Comparison of ENCODE assay signal across 8 cellular contexts in genomic region chr3:112302881-112303761, GRCh38. TPM values are rescaled to one million over a fixed set of nuclear protein-coding genes. Genes with fewer than 3 reads are reported as not detected.
DNase-seq lines count a peak whose midpoint lies in the region; ATAC-seq and TF ChIP-seq lines count a peak whose summit lies in the region.

No MANE protein-coding gene starts in this region.

- no peak overlapping the region for H3K4me3 ChIP-seq in Loucy (ENCODE audit: low read length, poor library complexity, severe bottlenecking)
- H3K4me3 ChIP-seq in esophagus (ENCODE audit: low read depth in 1 of 2, low read length in 2 of 2): peak overlapping the region; percentile 30 to 52

- TF ChIP-seq CTCF in Loucy (conservative IDR thresholded peaks at IDR 0.05; ENCODE audit: low read length): no peak
- no peak for TF ChIP-seq CTCF in omental fat pad (IDR thresholded peaks at IDR 0.05)

- H3K36me3 ChIP-seq in Loucy (ENCODE audit: insufficient read depth, low read length) (no peaks in the 10 kb centered on the region), esophagus (ENCODE audit: control insufficient read depth in 2 of 2, insufficient read depth in 2 of 2, low read length in 1 of 2) (no peaks in the 10 kb centered on the region)

- no peaks in the 10 kb centered on the region for H4K20me1 ChIP-seq in Loucy (ENCODE audit: insufficient read depth, low read length, poor library complexity, severe bottlenecking)

- WGBS in esophagus, 2 donors: 39 to 40% methylated on average over 12 of the region's 12 CpGs

- H3K9me3 ChIP-seq in Loucy (ENCODE audit: insufficient read depth, low read depth, low read length): 0 out of 2 replicates have a peak, but pooled peaks cover 3% of the 10 kb centered on the region
- H3K9me3 ChIP-seq in esophagus (ENCODE audit: control insufficient read depth in 2 of 2, insufficient read depth in 1 of 2, low read depth in 1 of 2, low read length in 1 of 2): peaks cover 0 to 6% of the 10 kb centered on the region in 2 donors

- peaks cover 24% of the 10 kb centered on the region for H3K4me1 ChIP-seq in Loucy (ENCODE audit: insufficient read depth, low read length, poor library complexity, severe bottlenecking)
- H3K4me1 ChIP-seq in esophagus (ENCODE audit: control insufficient read depth in 2 of 2, insufficient read depth in 2 of 2, low read length in 1 of 2): no peaks in the 10 kb centered on the region

- H3K9me2 ChIP-seq in Loucy (replicated peaks; ENCODE audit: low read depth, low read length): no peaks in the 10 kb centered on the region

- no peak overlapping the region for H3K9ac ChIP-seq in Loucy (ENCODE audit: low read depth, low read length, poor library complexity, severe bottlenecking)

- DNase-seq in omental fat pad (ENCODE audit: low spot score) (no peak), NCI-H1105 (lab: John Stamatoyannopoulos, UW) (no peak)
- no peak for DNase-seq in stimulated activated CD4-positive, alpha-beta T cell treated with anti-CD3 and anti-CD28 coated beads, Interleukin-4, amount 100 ng/mL, for 4 hours

- no peak overlapping the region for H3K27ac ChIP-seq in esophagus (ENCODE audit: low read depth in 2 of 2, low read length in 1 of 2)

- H3K79me2 ChIP-seq in Loucy (ENCODE audit: insufficient read depth, low read length): no peaks in the 10 kb centered on the region

- no peak overlapping the region for H3K4me2 ChIP-seq in Loucy (ENCODE audit: low read depth, low read length, poor library complexity, severe bottlenecking)

- ATAC-seq in GM18858 (IDR thresholded peaks at IDR 0.05; ENCODE audit: unreplicated experiment) (peak; percentile 47), omental fat pad (ENCODE audit: low FRiP score) (peak; percentile 21), esophagus mucosa (no peak), GM21381 (IDR thresholded peaks at IDR 0.05; ENCODE audit: unreplicated experiment) (no peak)

- H3F3A ChIP-seq in Loucy (ENCODE audit: low read depth): 0 out of 2 replicates have a peak, but pooled peaks cover 2% of the 10 kb centered on the region

- H2AFZ ChIP-seq in Loucy (ENCODE audit: low read length): peak overlapping the region; percentile 34

- H3K27me3 ChIP-seq in Loucy (ENCODE audit: insufficient read depth, low read length, poor library complexity, severe bottlenecking): no peaks in the 10 kb centered on the region
- no peaks in the 10 kb centered on the region for H3K27me3 ChIP-seq in esophagus (ENCODE audit: control insufficient read depth in 1 of 2, insufficient read depth in 2 of 2, low read length in 2 of 2)

RNA-seq across cellular contexts. Expression of gene SLC9C1, which starts 9.1 kb away (rescaled TPM):
- polyA plus RNA-seq in esophagus: not detected
- total RNA-seq in omental fat pad: 1 to 10 TPM in 2 of 4 donors, under 1 TPM in 2; 0.19 to 1.9 (median 1.1) TPM
- not detected for total RNA-seq in esophagus mucosa

RNA-seq across cellular contexts. Expression of gene CD200, which starts 29.8 kb away (rescaled TPM):
- polyA plus RNA-seq in esophagus: 1 to 10 TPM in 1 of 2 donors, under 1 TPM in 1; 0.90 to 3.0 TPM
- total RNA-seq in omental fat pad (10 to 100 TPM in 3 of 4 donors, 1 to 10 TPM in 1; 4.6 to 59.1 (median 31.4) TPM), esophagus mucosa (1.1 TPM)

Comparison
In these comparisons a context has a peak if more than half of its experiments do, and no peak if none do; other contexts are left out.
1. ATAC-seq: peak in GM18858 (single experiment) and omental fat pad (single experiment); none in esophagus mucosa (single experiment) and GM21381 (single experiment).